In the genomic region with DNA sequence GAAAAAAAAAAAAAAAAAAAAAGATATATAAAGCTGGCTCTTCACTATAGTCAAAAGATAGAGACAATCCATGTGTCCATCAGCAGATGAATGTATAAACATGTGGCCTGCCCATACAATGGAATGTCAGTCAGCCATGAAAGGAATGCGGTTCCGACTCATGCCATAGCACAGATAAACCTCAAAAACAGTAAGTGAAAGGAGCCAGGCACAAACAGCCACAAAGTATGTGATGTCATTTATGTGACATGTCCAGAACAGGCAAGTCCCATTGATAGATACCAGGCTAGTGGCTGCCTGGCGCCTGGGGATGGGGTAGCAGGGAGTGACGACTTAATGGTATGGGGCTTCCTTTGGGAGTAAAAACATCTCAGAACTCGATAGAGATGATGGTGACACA, we compare ENCODE assay signal across 10 cellular contexts.
DNase-seq lines count a peak whose midpoint lies in the region; ATAC-seq, FAIRE-seq and TF ChIP-seq lines count a peak whose summit lies in the region.
"Had no signal": no experiment of that assay in that cellular context is flagged by ENCODE, and none has a peak within 500 bp of the region (broad histone marks: within the 10 kb centered on the region; RNA-seq: fewer than 3 reads in every experiment).

No MANE protein-coding gene starts in this region.

- peak overlapping the region; percentile 57 for H3K4me2 ChIP-seq in mammary epithelial cell (ENCODE audit: insufficient read depth, low read depth, low read length)
- peak overlapping the region; percentile 77 for H3K4me2 ChIP-seq in keratinocyte (ENCODE audit: control insufficient read depth, extremely low read depth, insufficient read depth, low read depth, low read length)
- no peak overlapping the region for H3K4me2 ChIP-seq in MM.1S (ENCODE audit: low read depth, low read length)

- in situ Hi-C loops in mammary epithelial cell (cut with MboI; ENCODE audit: low sequenced_read_pairs in 2 of 2), result no loop called here

- CTCF ChIA-PET in mammary epithelial cell (lab: Charles Lee; ENCODE audit: low non-redundant PET), result no interaction called here

- H3K4me3 ChIP-seq in mammary epithelial cell (replicated peaks in 1 of 3; ENCODE audit: insufficient read depth in 1 of 3, low read depth in 2 of 3, low read length in 3 of 3) (no peak overlapping the region), keratinocyte (ENCODE audit: control insufficient read depth in 2 of 3, extremely low read depth in 1 of 3, insufficient read depth in 2 of 3, low read depth in 1 of 3, low read length in 3 of 3) (peak overlapping the region in 1 of 3 experiments; percentile 47), MM.1S (ENCODE audit: low read length) (no peak overlapping the region)

- DNase-seq in 8988T (peak; percentile 66), HS-5 (ENCODE audit: low read depth) (peak; percentile 44), mammary epithelial cell (peak; percentile 61), keratinocyte (ENCODE audit: low read depth, low spot score) (peak; percentile 54), MM.1S (no peak), NCI-H187 (lab: John Stamatoyannopoulos, UW) (no peak), omental fat pad (ENCODE audit: low spot score) (no peak)
- DNase-seq in activated CD4-positive, CD25-positive, alpha-beta regulatory T cell treated with anti-CD3 and anti-CD28 coated beads, Interleukin-2, amount 50 U/mL, for 72 hours, result no peak
- DNase-seq: activated T-cell treated with anti-CD3 and anti-CD28 coated beads for 4 hours, nephron progenitor cell had no signal

- H3K27me3 ChIP-seq in mammary epithelial cell (ENCODE audit: insufficient read depth, low read length) (no peaks in the 10 kb centered on the region), keratinocyte (ENCODE audit: control insufficient read depth, extremely low read depth, insufficient read depth, low read length) (no peaks in the 10 kb centered on the region), MM.1S (replicated peaks; ENCODE audit: insufficient read depth, low read length) (no peaks in the 10 kb centered on the region)

- TF ChIP-seq CTCF in mammary epithelial cell (conservative IDR thresholded peaks at IDR 0.05 in 1 of 2, IDR thresholded peaks at IDR 0.05 in 1 of 2; ENCODE audit: extremely low read depth in 1 of 2, insufficient read depth in 1 of 2, low read depth in 1 of 2, low read length in 2 of 2) (no peak), keratinocyte (optimal IDR thresholded peaks at IDR 0.05 in 1 of 3, IDR thresholded peaks at IDR 0.05 in 1 of 3, conservative IDR thresholded peaks at IDR 0.05 in 1 of 3; ENCODE audit: extremely low read depth in 1 of 3, insufficient read depth in 2 of 3, low read length in 3 of 3) (no peak), MM.1S (IDR thresholded peaks at IDR 0.05; ENCODE audit: low read length) (no peak), omental fat pad (IDR thresholded peaks at IDR 0.05) (no peak)

- peak overlapping the region; percentile 93 for H3K27ac ChIP-seq in mammary epithelial cell (ENCODE audit: insufficient read depth, low read depth, low read length)
- peak overlapping the region; percentile 98 for H3K27ac ChIP-seq in keratinocyte (ENCODE audit: control insufficient read depth, insufficient read depth, low read length)
- no peak overlapping the region for H3K27ac ChIP-seq in MM.1S (ENCODE audit: low read length)

- no peaks in the 10 kb centered on the region for H3K9me2 ChIP-seq in MM.1S (replicated peaks; ENCODE audit: insufficient read depth, low read length)

- no peaks in the 10 kb centered on the region for H3F3A ChIP-seq in MM.1S (ENCODE audit: insufficient read depth, low read length)

- H3K9ac ChIP-seq in mammary epithelial cell (ENCODE audit: insufficient read depth, low read length) (peak overlapping the region; percentile 80), keratinocyte (ENCODE audit: control insufficient read depth, extremely low read depth, insufficient read depth, low read length) (peak overlapping the region; percentile 87), MM.1S (ENCODE audit: low read length) (no peak overlapping the region)

- H4K20me1 ChIP-seq in mammary epithelial cell (ENCODE audit: insufficient read depth, low read length) (no peaks in the 10 kb centered on the region), keratinocyte (ENCODE audit: control insufficient read depth, extremely low read depth, insufficient read depth, low read length) (peaks cover 9% of the 10 kb centered on the region), MM.1S (ENCODE audit: insufficient read depth, low read length) (no peaks in the 10 kb centered on the region)

- no peak for ATAC-seq in omental fat pad (ENCODE audit: low FRiP score)

- peaks cover 9% of the 10 kb centered on the region for H3K9me1 ChIP-seq in keratinocyte (ENCODE audit: control insufficient read depth, extremely low read depth, insufficient read depth, low read length)

- H3K4me1 ChIP-seq in mammary epithelial cell (ENCODE audit: insufficient read depth, low read length) (peaks cover 48% of the 10 kb centered on the region), keratinocyte (ENCODE audit: control insufficient read depth, extremely low read depth, insufficient read depth, low read length) (peaks cover 53% of the 10 kb centered on the region), MM.1S (ENCODE audit: low read length) (no peaks in the 10 kb centered on the region)

- peak; percentile 17 for FAIRE-seq in keratinocyte (lab: Jason Lieb, UNC)

- WGBS in mammary epithelial cell (ENCODE audit: low coverage, missing lambda C conversion rate), result 75% methylated on average over 5 of the region's 5 CpGs

- BruUV-seq in mammary epithelial cell (replicated peaks; lab: Mats Ljungman, UMichigan), result no TSS peak

- H3K79me2 ChIP-seq in mammary epithelial cell (ENCODE audit: insufficient read depth, low read length), result peaks cover 88% of the 10 kb centered on the region
- peaks cover 64% of the 10 kb centered on the region for H3K79me2 ChIP-seq in keratinocyte (ENCODE audit: control insufficient read depth, insufficient read depth, low read length)
- H3K79me2 ChIP-seq in MM.1S (ENCODE audit: low read length), result 0 out of 2 replicates have a peak, but pooled peaks cover 3% of the 10 kb centered on the region

- intact Hi-C loops in mammary epithelial cell (cut with micrococcal nuclease), result loop anchor here (1.0 to 2.0 kb wide), 2 partner anchors 21 to 69 kb away; no protein-coding TSS in a partner anchor

- H3K36me3 ChIP-seq in mammary epithelial cell (ENCODE audit: insufficient read depth, low read length) (no peaks in the 10 kb centered on the region), keratinocyte (ENCODE audit: control insufficient read depth in 2 of 2, extremely low read depth in 1 of 2, insufficient read depth in 2 of 2, low read length in 2 of 2) (peaks cover 0 to 2% of the 10 kb centered on the region in 2 experiments), MM.1S (replicated peaks; ENCODE audit: insufficient read depth, low read length) (no peaks in the 10 kb centered on the region)

- dilution Hi-C loops in mammary epithelial cell (cut with HindIII; ENCODE audit: low sequenced_read_pairs) (no loop called here), keratinocyte (cut with MboI; ENCODE audit: extremely low pct_ligation_motif_present, low sequenced_read_pairs) (no loop called here)

- H2AFZ ChIP-seq in mammary epithelial cell (ENCODE audit: low read depth, low read length), result no peak overlapping the region
- H2AFZ ChIP-seq in keratinocyte (ENCODE audit: control insufficient read depth, low read length), result no peak overlapping the region
- no peak overlapping the region for H2AFZ ChIP-seq in MM.1S (ENCODE audit: low read length)

- no peaks in the 10 kb centered on the region for H3K9me3 ChIP-seq in mammary epithelial cell (replicated peaks; ENCODE audit: insufficient read depth, low read length)
- H3K9me3 ChIP-seq in keratinocyte (ENCODE audit: control insufficient read depth, low read depth, low read length), result no peaks in the 10 kb centered on the region
- H3K9me3 ChIP-seq in MM.1S (replicated peaks; ENCODE audit: insufficient read depth, low read length), result no peaks in the 10 kb centered on the region

Comparison
In these comparisons a context has a peak if more than half of its experiments do, and no peak if none do; other contexts are left out.
1. DNase-seq: peak in 8988T (single experiment), HS-5 (single experiment), mammary epithelial cell (single experiment) and keratinocyte (single experiment); none in MM.1S (single experiment), NCI-H187 (0 of 2), omental fat pad (single experiment) and activated CD4-positive, CD25-positive, alpha-beta regulatory T cell treated with anti-CD3 and anti-CD28 coated beads, Interleukin-2, amount 50 U/mL, for 72 hours (single experiment).